In genomic region chr2:85930129-85931124, GRCh38 we compare ENCODE assay signal across 18 cellular contexts. TPM values are rescaled to one million over a fixed set of nuclear protein-coding genes. Genes with fewer than 3 reads are reported as not detected.
DNase-seq lines count a peak whose midpoint lies in the region; ATAC-seq and TF ChIP-seq lines count a peak whose summit lies in the region.
"Had no signal": no experiment of that assay in that cellular context is flagged by ENCODE, and none has a peak within 500 bp of the region (broad histone marks: within the 10 kb centered on the region; RNA-seq: fewer than 3 reads in every experiment).

No MANE protein-coding gene starts in this region.

- H3K4me3 ChIP-seq in left ventricle myocardium inferior (no peak overlapping the region), right atrium auricular region (no peak overlapping the region), esophagus muscularis mucosa (no peak overlapping the region), neuronal stem cell (ENCODE audit: low read length in 2 of 2) (no peak overlapping the region), vagina (no peak overlapping the region)
- H3K4me3 ChIP-seq: smooth muscle cell had no signal

- no peak overlapping the region for H3K4ac ChIP-seq in neuronal stem cell (ENCODE audit: low read length)

- H4K91ac ChIP-seq in neuronal stem cell (ENCODE audit: low read depth, low read length, poor library complexity): no peak overlapping the region

- H2BK15ac ChIP-seq in neuronal stem cell (ENCODE audit: low read length): no peak overlapping the region

- CTCF ChIA-PET in CD4-positive, alpha-beta T cell (lab: Charles Lee): no interaction called here

- H3K27me3 Mint-ChIP-seq in CD4-positive, alpha-beta T cell: no peaks in the 10 kb centered on the region
- H3K27me3 Mint-ChIP-seq: activated naive CD8-positive, alpha-beta T cell treated with anti-CD3 and anti-CD28 coated beads, Interleukin-2, amount 10 ng/mL, durations not matched to agents 7 days and 5 days; CD4-positive, CD25-positive, alpha-beta regulatory T cell; stimulated activated memory B cell treated with anti-CD40 and anti-IgM and Interleukin-4, amounts not matched to agents 10 μg/mL and 1 μg/mL and 100 μg/mL, for 72 hours had no signal

- WGBS in esophagus muscularis mucosa: 84% methylated on average over 4 of the region's 4 CpGs
- WGBS in neuronal stem cell (ENCODE audit: extremely low coverage in 2 of 2, insufficient read length in 2 of 2, insufficient replicate concordance in 1 of 2), 2 donors: no CpG with 5 or more reads among the region's 4 CpGs

- no peak for TF ChIP-seq POLR2A in esophagus muscularis mucosa (IDR thresholded peaks at IDR 0.05; ENCODE audit: low read depth)
- TF ChIP-seq POLR2A in vagina (IDR thresholded peaks at IDR 0.05): no peak

- DNase-seq in left ventricle myocardium inferior (no peak), right atrium auricular region (ENCODE audit: low spot score) (no peak), esophagus muscularis mucosa (ENCODE audit: extremely low spot score) (no peak), neuronal stem cell (ENCODE audit: low spot score) (no peak), vagina (ENCODE audit: extremely low spot score in 2 of 2) (no peak), GM20000 (ENCODE audit: low spot score) (no peak), SKM-1 treated with dmso at 0.1 percent for 144 hours (lab: John Stamatoyannopoulos, UW; ENCODE audit: unreplicated experiment) (no peak)
- DNase-seq in CD4-positive, alpha-beta T cell: no peak
- DNase-seq: activated CD8-positive, alpha-beta T cell treated with anti-CD3 and anti-CD28 coated beads, Interleukin-2, amount 10 ng/mL, durations not matched to agents 7 days and 5 days; activated naive CD8-positive, alpha-beta T cell treated with anti-CD3 and anti-CD28 coated beads, Interleukin-2, amount 10 ng/mL, durations not matched to agents 7 days and 5 days; CD4-positive, CD25-positive, alpha-beta regulatory T cell; DND-41; HFFc6; NCI-H187 treated with DMSO at 0.1 percent for 48 hours; SW 1271 had no signal

- no peak overlapping the region for H2BK12ac ChIP-seq in neuronal stem cell (ENCODE audit: low read length)

- POLR2A ChIA-PET in CD4-positive, alpha-beta T cell (lab: Charles Lee): no interaction called here

- no peak overlapping the region for H2BK120ac ChIP-seq in neuronal stem cell (ENCODE audit: low read depth, low read length)

- H3K9me3 Mint-ChIP-seq in CD4-positive, alpha-beta T cell: no peaks in the 10 kb centered on the region
- H3K9me3 Mint-ChIP-seq: CD4-positive, CD25-positive, alpha-beta regulatory T cell; HFFc6; stimulated activated memory B cell treated with anti-CD40 and anti-IgM and Interleukin-4, amounts not matched to agents 10 μg/mL and 1 μg/mL and 100 μg/mL, for 72 hours had no signal

- peak overlapping the region; percentile 25 for H2AFZ ChIP-seq in neuronal stem cell (ENCODE audit: low read length)

- no peak overlapping the region for H3K23ac ChIP-seq in neuronal stem cell (ENCODE audit: low read depth, low read length, poor library complexity)

- H3K36me3 Mint-ChIP-seq in CD4-positive, alpha-beta T cell (ENCODE audit: low read depth): no peaks in the 10 kb centered on the region
- H3K36me3 Mint-ChIP-seq: CD4-positive, CD25-positive, alpha-beta regulatory T cell; stimulated activated memory B cell treated with anti-CD40 and anti-IgM and Interleukin-4, amounts not matched to agents 10 μg/mL and 1 μg/mL and 100 μg/mL, for 72 hours had no signal

- H3K27me3 ChIP-seq in left ventricle myocardium inferior (ENCODE audit: low read depth): peaks cover 16% of the 10 kb centered on the region
- H3K27me3 ChIP-seq in right atrium auricular region: no peaks in the 10 kb centered on the region
- H3K27me3 ChIP-seq in esophagus muscularis mucosa: no peaks in the 10 kb centered on the region
- no peaks in the 10 kb centered on the region for H3K27me3 ChIP-seq in neuronal stem cell (ENCODE audit: control insufficient read depth in 3 of 3, insufficient read depth in 3 of 3, low read depth in 1 of 3, low read length in 3 of 3)
- no peaks in the 10 kb centered on the region for H3K27me3 ChIP-seq in vagina
- no peaks in the 10 kb centered on the region for H3K27me3 ChIP-seq in CD4-positive, alpha-beta T cell (ENCODE audit: control insufficient read depth, insufficient read depth, low read length)

- TF ChIP-seq EP300 in esophagus muscularis mucosa (IDR thresholded peaks at IDR 0.05): no peak

- H3K14ac ChIP-seq in neuronal stem cell (ENCODE audit: low read length): no peak overlapping the region

- no peak overlapping the region for H3K9ac ChIP-seq in neuronal stem cell (ENCODE audit: low read depth, low read length, poor library complexity)

- no peak overlapping the region for H2AK5ac ChIP-seq in neuronal stem cell (ENCODE audit: low read depth, low read length)

- no peak for TF ChIP-seq CTCF in left ventricle myocardium inferior (IDR thresholded peaks at IDR 0.05; ENCODE audit: borderline replicate concordance)
- no peak for TF ChIP-seq CTCF in right atrium auricular region (IDR thresholded peaks at IDR 0.05)
- TF ChIP-seq CTCF in esophagus muscularis mucosa (IDR thresholded peaks at IDR 0.05): no peak
- no peak for TF ChIP-seq CTCF in vagina (IDR thresholded peaks at IDR 0.05)
- TF ChIP-seq CTCF in GM20000 (IDR thresholded peaks at IDR 0.05; ENCODE audit: extremely low read depth, missing control alignments): no peak
- TF ChIP-seq CTCF in CD4-positive, alpha-beta T cell (IDR thresholded peaks at IDR 0.05): no peak

- H3K27ac ChIP-seq in left ventricle myocardium inferior (replicated peaks) (peak overlapping the region; percentile 10), right atrium auricular region (peak overlapping the region in 1 of 2 donors; percentile 40), esophagus muscularis mucosa (replicated peaks in 1 of 4) (peak overlapping the region; percentile 18 to 52 (median 30)), neuronal stem cell (replicated peaks; ENCODE audit: low read length) (no peak overlapping the region), vagina (peak overlapping the region; percentile 30)
- no peak overlapping the region for H3K27ac ChIP-seq in CD4-positive, alpha-beta T cell (ENCODE audit: low read depth, low read length)
- H3K27ac ChIP-seq: neutrophil had no signal

- intact Hi-C loops in left ventricle myocardium inferior (cut with micrococcal nuclease) (no loop called here), esophagus muscularis mucosa (cut with DNase I) (no loop called here), vagina (cut with DNase I) (no loop called here)
- intact Hi-C loops in CD4-positive, alpha-beta T cell (cut with DNase I, micrococcal nuclease): no loop called here

- H3K9me3 ChIP-seq in left ventricle myocardium inferior (replicated peaks): no peaks in the 10 kb centered on the region
- no peaks in the 10 kb centered on the region for H3K9me3 ChIP-seq in right atrium auricular region
- no peaks in the 10 kb centered on the region for H3K9me3 ChIP-seq in esophagus muscularis mucosa
- no peaks in the 10 kb centered on the region for H3K9me3 ChIP-seq in neuronal stem cell (replicated peaks in 1 of 2; ENCODE audit: control insufficient read depth in 2 of 2, insufficient read depth in 1 of 2, low read depth in 1 of 2, low read length in 2 of 2)
- no peaks in the 10 kb centered on the region for H3K9me3 ChIP-seq in vagina
- no peaks in the 10 kb centered on the region for H3K9me3 ChIP-seq in CD4-positive, alpha-beta T cell (ENCODE audit: control insufficient read depth, low read length)
- H3K9me3 ChIP-seq: neutrophil had no signal

- H4K8ac ChIP-seq in neuronal stem cell (ENCODE audit: low read depth, low read length): no peak overlapping the region

- H3K18ac ChIP-seq in neuronal stem cell (ENCODE audit: low read length): no peak overlapping the region

- no peak overlapping the region for H3K27ac Mint-ChIP-seq in CD4-positive, alpha-beta T cell
- H3K27ac Mint-ChIP-seq: activated CD8-positive, alpha-beta T cell treated with anti-CD3 and anti-CD28 coated beads, Interleukin-2, amount 10 ng/mL, durations not matched to agents 7 days and 5 days; activated naive CD8-positive, alpha-beta T cell treated with anti-CD3 and anti-CD28 coated beads, Interleukin-2, amount 10 ng/mL, durations not matched to agents 7 days and 5 days; CD4-positive, CD25-positive, alpha-beta regulatory T cell; HFFc6; stimulated activated memory B cell treated with anti-CD40 and anti-IgM and Interleukin-4, amounts not matched to agents 10 μg/mL and 1 μg/mL and 100 μg/mL, for 72 hours had no signal

- H3K36me3 ChIP-seq in left ventricle myocardium inferior: no peaks in the 10 kb centered on the region
- H3K36me3 ChIP-seq in right atrium auricular region: no peaks in the 10 kb centered on the region
- no peaks in the 10 kb centered on the region for H3K36me3 ChIP-seq in esophagus muscularis mucosa
- no peaks in the 10 kb centered on the region for H3K36me3 ChIP-seq in neuronal stem cell (replicated peaks in 1 of 2; ENCODE audit: control insufficient read depth in 2 of 2, insufficient read depth in 2 of 2, low read length in 2 of 2)
- no peaks in the 10 kb centered on the region for H3K36me3 ChIP-seq in vagina
- H3K36me3 ChIP-seq: neutrophil had no signal

- H3K4me3 Mint-ChIP-seq in CD4-positive, alpha-beta T cell: no peak overlapping the region
- H3K4me3 Mint-ChIP-seq: activated CD8-positive, alpha-beta T cell treated with anti-CD3 and anti-CD28 coated beads, Interleukin-2, amount 10 ng/mL, durations not matched to agents 7 days and 5 days; activated naive CD8-positive, alpha-beta T cell treated with anti-CD3 and anti-CD28 coated beads, Interleukin-2, amount 10 ng/mL, durations not matched to agents 7 days and 5 days; CD4-positive, CD25-positive, alpha-beta regulatory T cell; HFFc6; stimulated activated memory B cell treated with anti-CD40 and anti-IgM and Interleukin-4, amounts not matched to agents 10 μg/mL and 1 μg/mL and 100 μg/mL, for 72 hours had no signal

- H3K4me2 ChIP-seq in neuronal stem cell (ENCODE audit: insufficient read depth, low read length, poor library complexity, severe bottlenecking): no peak overlapping the region
- H3K4me2 ChIP-seq: smooth muscle cell had no signal

- no peak overlapping the region for H2BK5ac ChIP-seq in neuronal stem cell (ENCODE audit: low read length)

- peaks cover 32% of the 10 kb centered on the region for H3K4me1 Mint-ChIP-seq in CD4-positive, alpha-beta T cell (ENCODE audit: low read depth)

- H3K4me1 ChIP-seq in left ventricle myocardium inferior (peaks cover 26% of the 10 kb centered on the region), right atrium auricular region (peaks cover 0 to under 1% of the 10 kb centered on the region in 2 donors), esophagus muscularis mucosa (peaks cover 3 to 17% (median 10%) of the 10 kb centered on the region in 4 donors), neuronal stem cell (ENCODE audit: control insufficient read depth in 2 of 2, insufficient read depth in 1 of 2, low read depth in 1 of 2, low read length in 2 of 2) (no peaks in the 10 kb centered on the region), vagina (peaks cover 17% of the 10 kb centered on the region)

- ATAC-seq in CD4-positive, alpha-beta T cell (ENCODE audit: poor library complexity): no peak
- ATAC-seq: activated CD8-positive, alpha-beta T cell treated with anti-CD3 and anti-CD28 coated beads, Interleukin-2, amount 10 ng/mL, durations not matched to agents 7 days and 5 days; stimulated activated memory B cell treated with anti-CD40 and anti-IgM and Interleukin-4, amounts not matched to agents 10 μg/mL and 1 μg/mL and 100 μg/mL, for 72 hours had no signal

- H3K79me1 ChIP-seq in neuronal stem cell (ENCODE audit: low read depth, low read length): no peaks in the 10 kb centered on the region

RNA-seq across cellular contexts. Expression of gene ST3GAL5, which starts 41.6 kb away (rescaled TPM):
- total RNA-seq in left ventricle myocardium inferior (4.2 TPM), right atrium auricular region (10 to 100 TPM in 1 of 2 donors, 1 to 10 TPM in 1; 5.5 to 20.4 TPM), esophagus muscularis mucosa (10 to 100 TPM; 11.3 to 21.6 (median 19.4) TPM), vagina (16.2 TPM)
- 5.0 TPM for polyA plus RNA-seq in neuronal stem cell (2013, experiment 1 of 2)
- 5.3 TPM for polyA plus RNA-seq in neuronal stem cell (2013, experiment 2 of 2)
- total RNA-seq in CD4-positive, alpha-beta T cell: 10 to 100 TPM; 76.7 to 77.8 TPM

Comparison
In these comparisons a context has a peak if more than half of its experiments do, and no peak if none do; other contexts are left out.
1. H3K27ac ChIP-seq: peak in left ventricle myocardium inferior (single experiment), esophagus muscularis mucosa (4 of 4) and vagina (single experiment); none in neuronal stem cell (single experiment) and CD4-positive, alpha-beta T cell (single experiment).